21 cellular contexts compared by ENCODE assay signal in the genomic region with DNA sequence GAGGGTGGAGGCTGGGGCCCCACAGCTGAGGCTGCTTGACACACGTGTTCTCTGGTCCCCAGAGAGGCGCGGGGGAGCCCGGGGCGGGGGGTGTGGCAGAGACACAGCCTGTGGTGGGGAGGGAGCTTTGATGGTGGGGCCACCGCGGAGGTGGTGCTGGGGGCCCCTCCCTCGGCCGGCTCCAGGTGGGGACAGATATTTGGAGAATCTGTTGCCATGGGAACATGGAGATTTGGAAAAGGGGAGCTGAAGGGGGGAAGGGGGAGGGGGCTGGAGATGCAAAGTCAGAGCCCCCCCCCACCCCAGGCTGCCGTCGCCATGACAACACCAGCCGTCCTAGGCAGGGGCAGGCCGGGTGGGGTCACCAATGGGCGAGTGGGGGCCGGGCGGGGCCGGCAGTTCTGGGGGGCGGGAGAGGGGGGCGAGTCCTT. TPM values are rescaled to one million over a fixed set of nuclear protein-coding genes. Genes with fewer than 3 reads are reported as not detected.
DNase-seq lines count a peak whose midpoint lies in the region; ATAC-seq lines count a peak whose summit lies in the region.
"Had no signal": no experiment of that assay in that cellular context is flagged by ENCODE, and none has a peak within 500 bp of the region (broad histone marks: within the 10 kb centered on the region; RNA-seq: fewer than 3 reads in every experiment).

No MANE protein-coding gene starts in this region.

- H3K4me1 Mint-ChIP-seq in activated naive CD8-positive, alpha-beta T cell treated with anti-CD3 and anti-CD28 coated beads for 36 hours: peaks cover 10% of the 10 kb centered on the region

- H3K27me3 ChIP-seq in BLaER1: peaks cover 8% of the 10 kb centered on the region; the same call in 1 of the 2 replicates
- H3K27me3 ChIP-seq in iPS-18a (ENCODE audit: control insufficient read depth, insufficient read depth, low read length): peaks cover 42% of the 10 kb centered on the region

- no peaks in the 10 kb centered on the region for H3K36me3 Mint-ChIP-seq in activated naive CD8-positive, alpha-beta T cell treated with anti-CD3 and anti-CD28 coated beads for 36 hours

- peak overlapping the region; percentile 99 for H3K4me2 ChIP-seq in BLaER1

- H3K36me3 ChIP-seq in BLaER1: no peaks in the 10 kb centered on the region
- no peaks in the 10 kb centered on the region for H3K36me3 ChIP-seq in ES-I3 (ENCODE audit: insufficient read depth, low read length)
- no peaks in the 10 kb centered on the region for H3K36me3 ChIP-seq in iPS-18a (ENCODE audit: control insufficient read depth, low read depth, low read length)
- H3K36me3 ChIP-seq: BE2C, cardiac muscle cell, thoracic aorta had no signal

- H3K27ac ChIP-seq in BLaER1 (no peak overlapping the region), iPS-18a (ENCODE audit: low read length) (no peak overlapping the region)
- H3K27ac ChIP-seq: cardiac muscle cell, foreskin keratinocyte, thoracic aorta had no signal

- no peak overlapping the region for H3K27ac Mint-ChIP-seq in activated naive CD8-positive, alpha-beta T cell treated with anti-CD3 and anti-CD28 coated beads for 36 hours
- H3K27ac Mint-ChIP-seq: activated naive CD8-positive, alpha-beta T cell treated with anti-CD3 and anti-CD28 coated beads, Interleukin-2, amount 50 U/mL, for 24 hours had no signal

- no peaks in the 10 kb centered on the region for H4K20me1 ChIP-seq in BLaER1

- H3K4me3 Mint-ChIP-seq in activated naive CD8-positive, alpha-beta T cell treated with anti-CD3 and anti-CD28 coated beads for 36 hours: no peak overlapping the region
- H3K4me3 Mint-ChIP-seq: activated naive CD8-positive, alpha-beta T cell treated with anti-CD3 and anti-CD28 coated beads, Interleukin-2, amount 50 U/mL, for 24 hours had no signal

- DNase-seq in activated gamma-delta T cell treated with Interleukin-2 at 50 U/mL for 16 hours (peak; percentile 49), kidney glomerular epithelial cell (lab: John Stamatoyannopoulos, UW) (no peak), NCI-H1417 treated with DMSO at 0.1 percent for 48 hours (lab: John Stamatoyannopoulos, UW) (no peak)
- no peak for DNase-seq in activated naive CD8-positive, alpha-beta T cell treated with anti-CD3 and anti-CD28 coated beads for 36 hours
- DNase-seq: activated naive CD8-positive, alpha-beta T cell treated with anti-CD3 and anti-CD28 coated beads, Interleukin-2, amount 50 U/mL, for 24 hours; BE2C; DMS79 treated with DMSO at 0.1 percent for 48 hours; foreskin keratinocyte; MM.1S; NCI-H2029 treated with DMSO at 0.1 percent for 48 hours; NCI-H82; occipital lobe; stimulated activated CD4-positive, alpha-beta T cell treated with anti-CD3 and anti-CD28 coated beads, Interleukin-2, amount 100 ng/mL, for 48 hours had no signal

- H3K9me3 ChIP-seq in BLaER1 (no peaks in the 10 kb centered on the region), ES-I3 (ENCODE audit: control insufficient read depth, insufficient read depth, low read length) (no peaks in the 10 kb centered on the region), iPS-18a (ENCODE audit: control insufficient read depth, low read depth, low read length) (no peaks in the 10 kb centered on the region)
- H3K9me3 ChIP-seq: BE2C, thoracic aorta had no signal

- peaks cover 29% of the 10 kb centered on the region for H3K27me3 Mint-ChIP-seq in activated naive CD8-positive, alpha-beta T cell treated with anti-CD3 and anti-CD28 coated beads for 36 hours

- H3K9ac ChIP-seq in BLaER1: no peak overlapping the region
- peak overlapping the region; percentile 55; the same call in 1 of the 2 replicates for H3K9ac ChIP-seq in ES-I3 (ENCODE audit: low read depth, low read length)
- H3K9ac ChIP-seq in iPS-18a (ENCODE audit: low read length): no peak overlapping the region

- H3K4me3 ChIP-seq in BLaER1: peak overlapping the region; percentile 64
- H3K4me3 ChIP-seq in iPS-18a (ENCODE audit: low read length): peak overlapping the region; percentile 67
- H3K4me3 ChIP-seq: lung, thoracic aorta had no signal

- no peaks in the 10 kb centered on the region for H3K9me3 Mint-ChIP-seq in activated naive CD8-positive, alpha-beta T cell treated with anti-CD3 and anti-CD28 coated beads for 36 hours
- H3K9me3 Mint-ChIP-seq: activated naive CD8-positive, alpha-beta T cell treated with anti-CD3 and anti-CD28 coated beads, Interleukin-2, amount 50 U/mL, for 24 hours; T-cell had no signal

- H3K4me1 ChIP-seq in BLaER1 (peaks cover 64% of the 10 kb centered on the region), ES-I3 (ENCODE audit: insufficient read depth, low read length) (peaks cover 9% of the 10 kb centered on the region), iPS-18a (ENCODE audit: control insufficient read depth, low read depth, low read length) (peaks cover 23% of the 10 kb centered on the region)
- H3K4me1 ChIP-seq: BE2C, foreskin keratinocyte had no signal

- no peak for ATAC-seq in HG03196 (IDR thresholded peaks at IDR 0.05; ENCODE audit: unreplicated experiment)
- ATAC-seq: activated naive CD8-positive, alpha-beta T cell treated with anti-CD3 and anti-CD28 coated beads, Interleukin-2, amount 50 U/mL, for 24 hours; foreskin keratinocyte had no signal

RNA-seq across cellular contexts. Expression of a gene that starts 1.2 kb away (rescaled TPM):
- total RNA-seq in activated naive CD8-positive, alpha-beta T cell treated with anti-CD3 and anti-CD28 coated beads for 36 hours: under 1 TPM in 1 of 2 experiments, not detected in 1; 0.35 TPM
- total RNA-seq: foreskin keratinocyte, thoracic aorta had no signal

RNA-seq across cellular contexts. Expression of a gene that starts 15.6 kb away (rescaled TPM):
- total RNA-seq in activated naive CD8-positive, alpha-beta T cell treated with anti-CD3 and anti-CD28 coated beads for 36 hours: 10 to 100 TPM; 30.9 to 32.1 TPM

RNA-seq across cellular contexts. Expression of a gene that starts 25.8 kb away (rescaled TPM):
- total RNA-seq in activated naive CD8-positive, alpha-beta T cell treated with anti-CD3 and anti-CD28 coated beads for 36 hours: not detected
- total RNA-seq: foreskin keratinocyte, lung, T-cell, thoracic aorta had no signal

RNA-seq across cellular contexts. Expression of a gene that starts 59.1 kb away (rescaled TPM):
- under 1 TPM; 0.06 TPM for total RNA-seq in activated naive CD8-positive, alpha-beta T cell treated with anti-CD3 and anti-CD28 coated beads for 36 hours
- total RNA-seq: cardiac muscle cell, foreskin keratinocyte, T-cell had no signal
